13 cellular contexts compared by ENCODE assay signal in genomic region chr1:51567653-51568052, GRCh38. TPM values are rescaled to one million over a fixed set of nuclear protein-coding genes. Genes with fewer than 3 reads are reported as not detected.
DNase-seq lines count a peak whose midpoint lies in the region; TF ChIP-seq lines count a peak whose summit lies in the region.
"Had no signal": no experiment of that assay in that cellular context is flagged by ENCODE, and none has a peak within 500 bp of the region (broad histone marks: within the 10 kb centered on the region; RNA-seq: fewer than 3 reads in every experiment).

No MANE protein-coding gene starts in this region.

- DNase-seq in M059J (ENCODE audit: low read depth): peak; percentile 97
- peak; percentile 85 for DNase-seq in MCF 10A (ENCODE audit: unreplicated experiment)
- no peak for DNase-seq in mesenchymal stem cell
- no peak for DNase-seq in stimulated activated CD4-positive, alpha-beta T cell treated with anti-CD3 and anti-CD28 coated beads, Interleukin-1b, Interleukin-23, amount 100 ng/mL, for 48 hours
- no peak for DNase-seq in hippocampal formation (lab: John Stamatoyannopoulos, UW)
- DNase-seq in NCI-H128 (lab: John Stamatoyannopoulos, UW; ENCODE audit: unreplicated experiment): no peak
- DNase-seq in CD1c-positive myeloid dendritic cell (ENCODE audit: extremely low spot score): no peak
- DNase-seq: activated CD4-positive, CD25-positive, alpha-beta regulatory T cell; heart right ventricle; NCI-H2081 treated with DMSO at 0.1 percent for 48 hours; thyroid gland had no signal

- no peak overlapping the region for H3K4me3 ChIP-seq in mesenchymal stem cell (ENCODE audit: insufficient read depth in 1 of 2, low read depth in 1 of 2, low read length in 2 of 2)
- H3K4me3 ChIP-seq: heart right ventricle, thyroid gland had no signal

- H4K8ac ChIP-seq in mesenchymal stem cell (ENCODE audit: low read length): no peak overlapping the region

- no peak overlapping the region for H2AK5ac ChIP-seq in mesenchymal stem cell (ENCODE audit: low read length, severe bottlenecking)

- peaks cover 22% of the 10 kb centered on the region for H3K4me1 Mint-ChIP-seq in MCF 10A (ENCODE audit: insufficient read depth, unreplicated experiment)

- POLR2A ChIA-PET in MCF 10A (lab: Yijun Ruan, JAX): interaction anchor here (0.6 to 1.3 kb wide), 5 partner anchors 28 to 331 kb away, joined by 3 to 5 read pairs (median 3); partner anchors contain the start of gene EPS15

- H3K27ac Mint-ChIP-seq in MCF 10A (ENCODE audit: low read depth, unreplicated experiment): no peak overlapping the region
- H3K27ac Mint-ChIP-seq: mesothelial cell of epicardium had no signal

- no peak overlapping the region for H2BK12ac ChIP-seq in mesenchymal stem cell (ENCODE audit: low read length in 2 of 2)

- no peak overlapping the region for H2BK5ac ChIP-seq in mesenchymal stem cell (ENCODE audit: low read depth, low read length, poor library complexity, severe bottlenecking)

- no peaks in the 10 kb centered on the region for H3K36me3 ChIP-seq in mesenchymal stem cell (ENCODE audit: control insufficient read depth in 1 of 2, insufficient read depth in 2 of 2, low read depth in 1 of 2, low read length in 2 of 2)
- H3K36me3 ChIP-seq: heart right ventricle, thyroid gland had no signal

- H3K79me1 ChIP-seq in mesenchymal stem cell (replicated peaks; ENCODE audit: low read length, poor library complexity, severe bottlenecking): no peaks in the 10 kb centered on the region

- no peaks in the 10 kb centered on the region for H3K27me3 Mint-ChIP-seq in MCF 10A (ENCODE audit: insufficient read depth, unreplicated experiment)

- intact Hi-C loops in MCF 10A (cut with micrococcal nuclease): loop anchor here (2.0 kb wide), 1 partner anchor 201 kb away; no protein-coding TSS in a partner anchor

- H3K23ac ChIP-seq in mesenchymal stem cell (ENCODE audit: low read length in 2 of 2): no peak overlapping the region

- H3K4me1 ChIP-seq in mesenchymal stem cell (ENCODE audit: control insufficient read depth, insufficient read depth, low read depth, low read length): peaks cover 6% of the 10 kb centered on the region

- H2BK15ac ChIP-seq in mesenchymal stem cell (ENCODE audit: low read depth, poor library complexity, severe bottlenecking): no peak overlapping the region

- no peak overlapping the region for H3K4ac ChIP-seq in mesenchymal stem cell (ENCODE audit: low read depth in 1 of 2, low read length in 2 of 2)

- BruUV-seq in MCF 10A (replicated peaks; lab: Mats Ljungman, UMichigan): no TSS peak

- H3K27me3 ChIP-seq in mesenchymal stem cell (ENCODE audit: control insufficient read depth in 1 of 2, insufficient read depth in 1 of 2, low read length in 2 of 2): no peaks in the 10 kb centered on the region
- H3K27me3 ChIP-seq: heart right ventricle, thyroid gland had no signal

- H4K91ac ChIP-seq in mesenchymal stem cell (ENCODE audit: low read length): no peak overlapping the region

- peak overlapping the region; percentile 31 for H3K9ac ChIP-seq in mesenchymal stem cell (ENCODE audit: low read length)

- H3K4me2 ChIP-seq in mesenchymal stem cell (ENCODE audit: low read length, poor library complexity, severe bottlenecking): no peak overlapping the region

- no peak overlapping the region for H3K14ac ChIP-seq in mesenchymal stem cell (ENCODE audit: low read length in 2 of 2)

- no peak overlapping the region for H3K18ac ChIP-seq in mesenchymal stem cell (ENCODE audit: low read depth in 1 of 2, low read length in 2 of 2)

- H3K4me3 Mint-ChIP-seq in MCF 10A (ENCODE audit: unreplicated experiment): no peak overlapping the region
- H3K4me3 Mint-ChIP-seq: mesothelial cell of epicardium had no signal

- TF ChIP-seq CTCF in C4-2B (conservative IDR thresholded peaks at IDR 0.05): no peak
- no peak for TF ChIP-seq CTCF in MCF 10A (IDR thresholded peaks at IDR 0.05; ENCODE audit: unreplicated experiment)

- H3K9me3 ChIP-seq in mesenchymal stem cell (ENCODE audit: control insufficient read depth, low read length): no peaks in the 10 kb centered on the region
- H3K9me3 ChIP-seq: heart right ventricle, thyroid gland had no signal

- H2BK120ac ChIP-seq in mesenchymal stem cell (ENCODE audit: low read depth, low read length): no peak overlapping the region

- H2AFZ ChIP-seq in mesenchymal stem cell (ENCODE audit: low read depth, low read length): no peak overlapping the region

- H3K9me3 Mint-ChIP-seq in MCF 10A (ENCODE audit: unreplicated experiment): no peaks in the 10 kb centered on the region
- H3K9me3 Mint-ChIP-seq: mesothelial cell of epicardium had no signal

- H3K36me3 Mint-ChIP-seq in MCF 10A (ENCODE audit: insufficient read depth, unreplicated experiment): peaks cover 6% of the 10 kb centered on the region
- H3K36me3 Mint-ChIP-seq: mesothelial cell of epicardium had no signal

- peak overlapping the region; percentile 91; the same call in 1 of the 2 replicates for H3K27ac ChIP-seq in C4-2B
- H3K27ac ChIP-seq in mesenchymal stem cell (ENCODE audit: low read length, poor library complexity, severe bottlenecking): no peak overlapping the region
- H3K27ac ChIP-seq: thyroid gland had no signal

- CTCF ChIA-PET in MCF 10A (lab: Yijun Ruan, JAX): interaction anchor here (0.7 to 1.3 kb wide), 2 partner anchors 51 to 124 kb away, joined by 3 read pairs; no protein-coding TSS in a partner anchor

RNA-seq across cellular contexts. Expression of gene EPS15, which starts 48.6 kb away (rescaled TPM):
- total RNA-seq in M059J (2014; rRNA removed; shearing (Covaris generic)): 28.0 and 46.1 TPM in 2 replicates
- total RNA-seq in MCF 10A (2022): 48.2 and 48.7 TPM in 2 replicates
- 42.9 TPM for polyA plus RNA-seq in mesenchymal stem cell (2013, experiment 1 of 2)
- 41.3 TPM for polyA plus RNA-seq in mesenchymal stem cell (2013, experiment 2 of 2)

RNA-seq across cellular contexts. Expression of gene OSBPL9, which starts 49.2 kb away (rescaled TPM):
- total RNA-seq in M059J (2014; rRNA removed; shearing (Covaris generic)): 98.9 and 109 TPM in 2 replicates
- 51.7 and 60.4 TPM in 2 replicates for total RNA-seq in MCF 10A (2022)
- 48.8 TPM for polyA plus RNA-seq in mesenchymal stem cell (2013, experiment 1 of 2)
- 49.0 TPM for polyA plus RNA-seq in mesenchymal stem cell (2013, experiment 2 of 2)

Comparison
In these comparisons a context has a peak if more than half of its experiments do, and no peak if none do; other contexts are left out.
1. DNase-seq: peak in M059J (single experiment) and MCF 10A (single experiment); none in mesenchymal stem cell (single experiment), stimulated activated CD4-positive, alpha-beta T cell treated with anti-CD3 and anti-CD28 coated beads, Interleukin-1b, Interleukin-23, amount 100 ng/mL, for 48 hours (single experiment), hippocampal formation (0 of 2), NCI-H128 (single experiment) and CD1c-positive myeloid dendritic cell (single experiment).